Comparison of ENCODE assay signal across 8 cellular contexts in genomic region chr1:230120949-230121381, GRCh38. TPM values are rescaled to one million over a fixed set of nuclear protein-coding genes. Genes with fewer than 3 reads are reported as not detected.
DNase-seq lines count a peak whose midpoint lies in the region; ATAC-seq and TF ChIP-seq lines count a peak whose summit lies in the region.

No MANE protein-coding gene starts in this region.

- H3K9me3 Mint-ChIP-seq in Caco-2 (ENCODE audit: unreplicated experiment) (no peaks in the 10 kb centered on the region), naive B cell (no peaks in the 10 kb centered on the region)
- H3K9me3 Mint-ChIP-seq in activated T-helper 17 cell treated with anti-CD3 and anti-CD28 coated beads, Interleukin-2, amount 50 U/mL, for 72 hours = no peaks in the 10 kb centered on the region

- ATAC-seq in body of pancreas (peak; percentile 43), naive B cell (ENCODE audit: low read depth in 2 of 2) (no peak)
- ATAC-seq in activated T-helper 17 cell treated with anti-CD3 and anti-CD28 coated beads, Interleukin-2, amount 50 U/mL, for 72 hours (replicated peaks) = no peak

- H3K4me3 Mint-ChIP-seq in Caco-2 (ENCODE audit: unreplicated experiment) (no peak overlapping the region), naive B cell (no peak overlapping the region)
- no peak overlapping the region for H3K4me3 Mint-ChIP-seq in activated T-helper 17 cell treated with anti-CD3 and anti-CD28 coated beads, Interleukin-2, amount 50 U/mL, for 72 hours

- POLR2A ChIA-PET in Caco-2 (lab: Charles Lee) = no interaction called here

- H3K9me3 ChIP-seq in Caco-2 (no peaks in the 10 kb centered on the region), KOPT-K1 (ENCODE audit: insufficient read depth, low read length, poor library complexity, severe bottlenecking) (no peaks in the 10 kb centered on the region), body of pancreas (no peaks in the 10 kb centered on the region)

- TF ChIP-seq CTCF in Caco-2 (IDR thresholded peaks at IDR 0.05; ENCODE audit: insufficient read depth in 1 of 2, low read depth in 1 of 2, low read length in 1 of 2, severe bottlenecking in 1 of 2, unreplicated experiment in 1 of 2) (peak; percentile 37 to 55), body of pancreas (IDR thresholded peaks at IDR 0.05) (peak; percentile 37 to 64 (median 50))

- H3K27ac ChIP-seq in KOPT-K1 (ENCODE audit: low read depth, low read length, poor library complexity, severe bottlenecking) (peak overlapping the region; percentile 58), body of pancreas (peak overlapping the region in 3 of 4 donors; percentile 6 to 54 (median 16))

- no peaks in the 10 kb centered on the region for H3K27me3 Mint-ChIP-seq in Caco-2 (ENCODE audit: insufficient read depth, unreplicated experiment)
- no peaks in the 10 kb centered on the region for H3K27me3 Mint-ChIP-seq in naive B cell
- no peaks in the 10 kb centered on the region for H3K27me3 Mint-ChIP-seq in activated T-helper 17 cell treated with anti-CD3 and anti-CD28 coated beads, Interleukin-2, amount 50 U/mL, for 72 hours

- peaks cover 21% of the 10 kb centered on the region for H3K4me1 Mint-ChIP-seq in Caco-2 (ENCODE audit: low read depth, unreplicated experiment)
- H3K4me1 Mint-ChIP-seq in naive B cell = peaks cover 73 to 87% (median 87%) of the 10 kb centered on the region in 3 donors
- H3K4me1 Mint-ChIP-seq in activated T-helper 17 cell treated with anti-CD3 and anti-CD28 coated beads, Interleukin-2, amount 50 U/mL, for 72 hours = peaks cover 42% of the 10 kb centered on the region

- H3K4me3 ChIP-seq in Caco-2 (ENCODE audit: low read depth, low read length) (no peak overlapping the region), body of pancreas (no peak overlapping the region)

- DNase-seq in Caco-2 (peak in 1 of 2 experiments; percentile 30), body of pancreas (peak in 2 of 4 donors; percentile 49 to 59), naive B cell (no peak), anterior cingulate cortex (lab: John Stamatoyannopoulos, UW) (no peak), C1 segment of cervical spinal cord (lab: John Stamatoyannopoulos, UW) (no peak)
- DNase-seq in effector CD8-positive, alpha-beta T cell (lab: John Stamatoyannopoulos, UW) = no peak

- H3K27ac Mint-ChIP-seq in Caco-2 (ENCODE audit: unreplicated experiment) (peak overlapping the region; percentile 34), naive B cell (peak overlapping the region in 4 of 6 donors; percentile 70 to 98 (median 84))
- no peak overlapping the region for H3K27ac Mint-ChIP-seq in activated T-helper 17 cell treated with anti-CD3 and anti-CD28 coated beads, Interleukin-2, amount 50 U/mL, for 72 hours

- intact Hi-C loops in Caco-2 (cut with micrococcal nuclease; ENCODE audit: unreplicated experiment) = no loop called here
- intact Hi-C loops in body of pancreas (cut with DNase I) = no loop called here

- TF ChIP-seq POLR2A in body of pancreas (IDR thresholded peaks at IDR 0.05) = no peak

- BruUV-seq in Caco-2 (replicated peaks; lab: Mats Ljungman, UMichigan) = no TSS peak

- H3K36me3 Mint-ChIP-seq in Caco-2 (ENCODE audit: insufficient read depth, unreplicated experiment) (no peaks in the 10 kb centered on the region), naive B cell (peaks cover 7 to 10% of the 10 kb centered on the region in 2 donors)
- H3K36me3 Mint-ChIP-seq in activated T-helper 17 cell treated with anti-CD3 and anti-CD28 coated beads, Interleukin-2, amount 50 U/mL, for 72 hours (ENCODE audit: low read depth) = peaks cover 20% of the 10 kb centered on the region

- H3K36me3 ChIP-seq in Caco-2 (ENCODE audit: control insufficient read depth, insufficient read depth, low read length) = no peaks in the 10 kb centered on the region; the same call in 1 of the 2 replicates
- H3K36me3 ChIP-seq in KOPT-K1 (ENCODE audit: insufficient read depth, low read length) = peaks cover 50% of the 10 kb centered on the region
- no peaks in the 10 kb centered on the region for H3K36me3 ChIP-seq in body of pancreas (replicated peaks in 1 of 2; ENCODE audit: insufficient read depth in 1 of 2, low read depth in 2 of 2)

- CTCF ChIA-PET in Caco-2 (lab: Charles Lee) = interaction anchor here (0.6 to 1.2 kb wide), 2 partner anchors 9 to 36 kb away, joined by 4 to 6 read pairs; no protein-coding TSS in a partner anchor

- H3K27me3 ChIP-seq in Caco-2 (replicated peaks; ENCODE audit: control insufficient read depth, insufficient read depth, low read length) = no peaks in the 10 kb centered on the region
- H3K27me3 ChIP-seq in body of pancreas = no peaks in the 10 kb centered on the region

- peaks cover 8% of the 10 kb centered on the region for H3K4me1 ChIP-seq in Caco-2
- H3K4me1 ChIP-seq in body of pancreas = peaks cover 81% of the 10 kb centered on the region

- WGBS in body of pancreas, 2 donors = 57 to 62% methylated on average over 8 to 9 of the region's 9 CpGs

RNA-seq across cellular contexts. Expression of gene GALNT2, which starts 53.9 kb away (rescaled TPM):
- total RNA-seq in Caco-2 (2022) = 54.3 and 62.2 TPM in 2 replicates
- 10 to 100 TPM; 45.9 to 68.6 TPM for total RNA-seq in body of pancreas
- 10 to 100 TPM; 15.1 to 22.4 (median 17.5) TPM for polyA plus RNA-seq in naive B cell (ENCODE audit: low read depth in 6 of 6)
- total RNA-seq in activated T-helper 17 cell treated with anti-CD3 and anti-CD28 coated beads, Interleukin-2, amount 50 U/mL, for 72 hours = 10 to 100 TPM; 49.7 to 53.6 TPM
